In the genomic region with DNA sequence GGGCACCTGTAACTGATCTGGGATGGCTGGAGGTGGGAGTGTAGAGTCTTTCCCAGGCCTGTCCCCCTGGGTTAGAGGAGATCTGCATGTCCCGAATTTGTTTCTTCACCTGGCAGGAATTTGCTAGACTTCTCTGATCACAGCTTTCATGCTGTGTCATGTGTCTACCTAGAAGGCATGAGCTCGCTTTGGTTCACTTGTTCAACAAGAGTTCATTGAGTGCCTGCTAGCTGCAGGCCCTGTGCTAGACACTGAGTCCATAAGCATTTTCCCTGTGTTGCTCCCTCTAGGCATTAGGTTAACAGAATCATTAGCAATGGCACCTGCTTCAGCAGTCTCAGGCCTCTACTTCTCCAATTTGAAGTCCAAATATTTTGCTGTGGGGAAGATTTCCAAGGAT, we compare ENCODE assay signal across 21 cellular contexts.
"Had no signal": no experiment of that assay in that cellular context is flagged by ENCODE, and none has a peak within 500 bp of the region (broad histone marks: within the 10 kb centered on the region; RNA-seq: fewer than 3 reads in every experiment).

No MANE protein-coding gene starts in this region.

- ATAC-seq: activated CD8-positive, alpha-beta T cell treated with anti-CD3 and anti-CD28 coated beads, Interleukin-2, amount 10 ng/mL, durations not matched to agents 7 days and 5 days had no signal

- H3K27me3 Mint-ChIP-seq: activated naive CD4-positive, alpha-beta T cell treated with anti-CD3 and anti-CD28 coated beads, Interleukin-2, amount 50 U/mL, for 24 hours had no signal

- DNase-seq: activated CD4-positive, alpha-beta T cell treated with anti-CD3 and anti-CD28 coated beads for 48 hours; activated CD4-positive, alpha-beta T cell treated with anti-CD3 and anti-CD28 coated beads, Interleukin-2, amount 50 U/mL, for 4 hours; activated CD4-positive, CD25-positive, alpha-beta regulatory T cell treated with anti-CD3 and anti-CD28 coated beads, Interleukin-2, amount 50 U/mL, for 72 hours; activated CD8-positive, alpha-beta memory T cell treated with anti-CD3 and anti-CD28 coated beads, Interleukin-2, amount 50 U/mL, for 48 hours; activated CD8-positive, alpha-beta T cell treated with anti-CD3 and anti-CD28 coated beads, Interleukin-2, amount 10 ng/mL, durations not matched to agents 7 days and 5 days; activated T-cell treated with anti-CD3 and anti-CD28 coated beads, Interleukin-2, amount 50 U/mL, for 1 hour; brain microvascular endothelial cell; NCI-H1092; NCI-H1417; NCI-H1930; NCI-H2171; NCI-H2227 treated with DMSO at 0.1 percent for 48 hours; NCI-H510A; NCI-H526 treated with DMSO at 0.1 percent for 48 hours; NCI-H82; RPMI8226; SHP77; SW 1271 had no signal

- H3K9me3 Mint-ChIP-seq: activated naive CD4-positive, alpha-beta T cell treated with anti-CD3 and anti-CD28 coated beads, Interleukin-2, amount 50 U/mL, for 24 hours had no signal

- H3K27me3 ChIP-seq: brain microvascular endothelial cell, SJSA1 had no signal

- H3K27ac Mint-ChIP-seq: activated CD8-positive, alpha-beta T cell treated with anti-CD3 and anti-CD28 coated beads, Interleukin-2, amount 10 ng/mL, durations not matched to agents 7 days and 5 days had no signal

- H3K9me3 ChIP-seq: SJSA1 had no signal

- H3K27ac ChIP-seq: brain microvascular endothelial cell, KMS-11, SJSA1 had no signal

- H3K4me3 ChIP-seq: SJSA1 had no signal

- H3K4me1 ChIP-seq: SJSA1 had no signal

- H3K4me1 Mint-ChIP-seq: activated naive CD4-positive, alpha-beta T cell treated with anti-CD3 and anti-CD28 coated beads, Interleukin-2, amount 50 U/mL, for 24 hours had no signal

- H3K4me3 Mint-ChIP-seq: activated CD8-positive, alpha-beta T cell treated with anti-CD3 and anti-CD28 coated beads, Interleukin-2, amount 10 ng/mL, durations not matched to agents 7 days and 5 days; activated naive CD4-positive, alpha-beta T cell treated with anti-CD3 and anti-CD28 coated beads, Interleukin-2, amount 50 U/mL, for 24 hours had no signal
